Comparison of ENCODE assay signal across 8 cellular contexts in the genomic region with DNA sequence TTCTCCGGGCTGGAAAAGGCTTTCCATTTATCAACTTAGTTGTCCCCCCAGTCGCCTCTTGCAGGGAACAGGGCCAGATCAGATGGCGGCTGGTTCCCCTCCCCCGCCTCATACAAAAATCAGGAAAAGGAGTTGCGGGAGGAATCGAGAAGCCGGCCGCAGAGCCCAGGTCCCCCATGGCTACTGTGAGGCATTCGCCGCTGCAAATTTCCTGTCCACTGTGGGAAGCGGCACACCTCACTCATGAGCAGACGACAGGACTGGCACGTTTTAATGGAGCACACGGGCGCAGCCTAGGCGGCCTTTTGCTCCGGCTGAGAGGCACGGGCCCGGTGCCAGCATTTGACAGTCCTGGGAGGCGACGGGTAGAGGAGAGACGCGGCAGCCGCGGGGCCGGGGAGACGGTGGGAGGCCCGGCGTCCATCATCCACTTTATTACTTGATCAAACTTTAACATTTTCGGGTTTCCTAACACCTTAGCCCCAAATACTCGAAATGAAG. TPM values are rescaled to one million over a fixed set of nuclear protein-coding genes. Genes with fewer than 3 reads are reported as not detected.
A peak's percentile ranks its signal among the peaks of the same experiment; 100 is the strongest.
DNase-seq lines count a peak whose midpoint lies in the region; ATAC-seq and TF ChIP-seq lines count a peak whose summit lies in the region.

No MANE protein-coding gene starts in this region.

- no peak for TF ChIP-seq CTCF in breast epithelium (IDR thresholded peaks at IDR 0.05)

- no peak for ATAC-seq in GM21367 (IDR thresholded peaks at IDR 0.05; ENCODE audit: unreplicated experiment)

- peaks cover 0 to 21% of the 10 kb centered on the region in 2 donors for H3K27me3 ChIP-seq in breast epithelium
- H3K27me3 ChIP-seq in mucosa of stomach (ENCODE audit: control insufficient read depth, insufficient read depth, low read length): peaks cover 49% of the 10 kb centered on the region

- no peak overlapping the region for H3K27ac ChIP-seq in breast epithelium

- peak overlapping the region; percentile 8 for H3K9ac ChIP-seq in mucosa of stomach (ENCODE audit: low read length)

- H3K9me3 ChIP-seq in breast epithelium: no peaks in the 10 kb centered on the region
- no peaks in the 10 kb centered on the region for H3K9me3 ChIP-seq in mucosa of stomach (ENCODE audit: control insufficient read depth, low read length)

- H3K4me1 ChIP-seq in breast epithelium (no peaks in the 10 kb centered on the region), mucosa of stomach (ENCODE audit: control insufficient read depth, insufficient read depth, low read length) (peaks cover 13% of the 10 kb centered on the region)

- DNase-seq in Daoy (ENCODE audit: low read depth) (peak; percentile 49), NCI-H2081 (lab: John Stamatoyannopoulos, UW) (peak; percentile 84 to 91), breast epithelium (ENCODE audit: low spot score in 2 of 2) (no peak), GM19238 (ENCODE audit: insufficient read length, low spot score) (no peak), AG08395 (ENCODE audit: low spot score) (no peak), SKM-1 (lab: John Stamatoyannopoulos, UW; ENCODE audit: unreplicated experiment) (no peak)

- TF ChIP-seq POLR2A in breast epithelium (IDR thresholded peaks at IDR 0.05): no peak

- H3K4me3 ChIP-seq in breast epithelium (peak overlapping the region in 2 of 3 donors; percentile 62 to 67), mucosa of stomach (ENCODE audit: low read length) (no peak overlapping the region)

- H3K36me3 ChIP-seq in breast epithelium: no peaks in the 10 kb centered on the region
- no peaks in the 10 kb centered on the region for H3K36me3 ChIP-seq in mucosa of stomach (ENCODE audit: control insufficient read depth, insufficient read depth, low read length)

- intact Hi-C loops in breast epithelium (cut with DNase I; ENCODE audit: low total_unique reads): no loop called here

RNA-seq across cellular contexts. Expression of a gene that starts 1.1 kb away (rescaled TPM):
- 0.98 and 2.2 TPM in 2 replicates for total RNA-seq in Daoy (2014; rRNA removed; shearing (Covaris generic))
- 1 to 10 TPM in 1 of 3 donors, under 1 TPM in 1, not detected in 1; 0.15 to 2.9 TPM for total RNA-seq in breast epithelium

Comparison
In these comparisons a context has a peak if more than half of its experiments do, and no peak if none do; other contexts are left out.
1. DNase-seq: peak in Daoy (single experiment) and NCI-H2081 (2 of 2); none in breast epithelium (0 of 2), GM19238 (single experiment), AG08395 (single experiment) and SKM-1 (single experiment).